Comparison of ENCODE assay signal across 8 cellular contexts in genomic region chr16:31455601-31456314, GRCh38. TPM values are rescaled to one million over a fixed set of nuclear protein-coding genes. Genes with fewer than 3 reads are reported as not detected.
DNase-seq lines count a peak whose midpoint lies in the region; ATAC-seq and TF ChIP-seq lines count a peak whose summit lies in the region.

No MANE protein-coding gene starts in this region.

- H3K4ac ChIP-seq in mesendoderm (ENCODE audit: low read depth, low read length) = no peak overlapping the region

- H3K79me1 ChIP-seq in mesendoderm (ENCODE audit: low read length) = peaks cover 24% of the 10 kb centered on the region

- H4K5ac ChIP-seq in mesendoderm (ENCODE audit: low read length) = no peak overlapping the region

- H3K4me2 ChIP-seq in mesendoderm (ENCODE audit: low read length) = no peak overlapping the region

- no peak overlapping the region for H4K8ac ChIP-seq in mesendoderm (ENCODE audit: low read depth, low read length)

- H2BK15ac ChIP-seq in mesendoderm (replicated peaks; ENCODE audit: low read depth) = no peak overlapping the region

- CTCF ChIA-PET in activated naive CD4-positive, alpha-beta T cell treated with anti-CD3 and anti-CD28 coated beads, Interleukin-2, amount 10 ng/mL, durations not matched to agents 7 days and 5 days (lab: Charles Lee) = interaction anchor here (0.5 to 7.8 kb wide), 11 partner anchors 13 to 639 kb away, joined by 3 to 62 read pairs (median 5); partner anchors contain the start of gene ZNF843

- H3K4me3 Mint-ChIP-seq in CD14-positive monocyte = peak overlapping the region; percentile 26 to 27
- peak overlapping the region; percentile 15 for H3K4me3 Mint-ChIP-seq in activated naive CD4-positive, alpha-beta T cell treated with anti-CD3 and anti-CD28 coated beads, Interleukin-2, amount 10 ng/mL, durations not matched to agents 7 days and 5 days

- no peak overlapping the region for H3K27ac ChIP-seq in mesendoderm (ENCODE audit: low read depth, low read length)

- H3K4me1 ChIP-seq in mesendoderm (ENCODE audit: control insufficient read depth, low read depth, low read length) = peaks cover 12% of the 10 kb centered on the region

- intact Hi-C loops in CD14-positive monocyte (cut with micrococcal nuclease) = loop anchor here (5.0 kb wide), 3 partner anchors 103 to 412 kb away; partner anchors contain the start of gene KAT8 (in 1 of the 2)

- no peak overlapping the region for H3K23ac ChIP-seq in mesendoderm (ENCODE audit: low read length)

- peaks cover 66% of the 10 kb centered on the region for H3K4me1 Mint-ChIP-seq in CD14-positive monocyte
- peaks cover 58% of the 10 kb centered on the region for H3K4me1 Mint-ChIP-seq in activated naive CD4-positive, alpha-beta T cell treated with anti-CD3 and anti-CD28 coated beads, Interleukin-2, amount 10 ng/mL, durations not matched to agents 7 days and 5 days

- peaks cover 0 to 3% (median 0%) of the 10 kb centered on the region in 7 donors for H3K9me3 Mint-ChIP-seq in CD14-positive monocyte
- H3K9me3 Mint-ChIP-seq in activated naive CD4-positive, alpha-beta T cell treated with anti-CD3 and anti-CD28 coated beads, Interleukin-2, amount 10 ng/mL, durations not matched to agents 7 days and 5 days = no peaks in the 10 kb centered on the region

- H3K36me3 ChIP-seq in mesendoderm (ENCODE audit: control insufficient read depth, insufficient read depth, low read length) = no peaks in the 10 kb centered on the region

- H2AK5ac ChIP-seq in mesendoderm (ENCODE audit: low read length) = no peak overlapping the region

- no peak overlapping the region for H2BK120ac ChIP-seq in mesendoderm (ENCODE audit: low read depth, low read length)

- WGBS in mesendoderm (ENCODE audit: extremely low coverage, insufficient coverage, low lambda C conversion rate) = no CpG with 5 or more reads among the region's 17 CpGs

- H3K4me3 ChIP-seq in HFF-Myc (replicated peaks; ENCODE audit: low read depth, low read length) = no peak overlapping the region; the same call in 1 of the 2 replicates
- H3K4me3 ChIP-seq in mesendoderm (ENCODE audit: low read length) = no peak overlapping the region

- peaks cover 25% of the 10 kb centered on the region for H3K79me2 ChIP-seq in mesendoderm (ENCODE audit: control insufficient read depth, insufficient read depth, low read length)

- H3K27ac Mint-ChIP-seq in CD14-positive monocyte = peak overlapping the region; percentile 12 to 76 (median 60)
- peak overlapping the region; percentile 30 for H3K27ac Mint-ChIP-seq in activated naive CD4-positive, alpha-beta T cell treated with anti-CD3 and anti-CD28 coated beads, Interleukin-2, amount 10 ng/mL, durations not matched to agents 7 days and 5 days

- peaks cover 0 to 5% (median 5%) of the 10 kb centered on the region in 3 donors for H3K27me3 Mint-ChIP-seq in CD14-positive monocyte (ENCODE audit: low read depth in 3 of 3)
- peaks cover 3% of the 10 kb centered on the region for H3K27me3 Mint-ChIP-seq in activated naive CD4-positive, alpha-beta T cell treated with anti-CD3 and anti-CD28 coated beads, Interleukin-2, amount 10 ng/mL, durations not matched to agents 7 days and 5 days

- TF ChIP-seq CTCF in CD14-positive monocyte (IDR thresholded peaks at IDR 0.05) = peak; percentile 24
- TF ChIP-seq CTCF in HFF-Myc (IDR thresholded peaks at IDR 0.05; ENCODE audit: low read depth, low read length, missing control alignments) = peak; percentile 46

- ATAC-seq in GM19455 (IDR thresholded peaks at IDR 0.05; ENCODE audit: unreplicated experiment) = no peak
- ATAC-seq in GM21360 (IDR thresholded peaks at IDR 0.05; ENCODE audit: unreplicated experiment) = no peak

- no peak overlapping the region for H2BK5ac ChIP-seq in mesendoderm (ENCODE audit: low read length)

- H3K18ac ChIP-seq in mesendoderm (ENCODE audit: low read length) = no peak overlapping the region

- H3K56ac ChIP-seq in mesendoderm (ENCODE audit: low read length) = peak overlapping the region; percentile 18

- no peak for DNase-seq in CD14-positive monocyte (ENCODE audit: low spot score)
- no peak for DNase-seq in HFF-Myc (ENCODE audit: extremely low read depth, low read depth)
- peak; percentile 53 for DNase-seq in activated naive CD4-positive, alpha-beta T cell treated with anti-CD3 and anti-CD28 coated beads, Interleukin-2, amount 10 ng/mL, durations not matched to agents 7 days and 5 days
- DNase-seq in mesendoderm = peak; percentile 60
- DNase-seq in activated CD8-positive, alpha-beta memory T cell treated with anti-CD3 and anti-CD28 coated beads, Interleukin-2, amount 50 U/mL, for 4 hours = no peak
- no peak for DNase-seq in cerebellar nuclear complex (lab: John Stamatoyannopoulos, UW)

- H3K9ac ChIP-seq in mesendoderm (ENCODE audit: low read length) = peak overlapping the region; percentile 18

- no peaks in the 10 kb centered on the region for H3K27me3 ChIP-seq in mesendoderm (ENCODE audit: insufficient read depth, low read length, poor library complexity)

- H3K36me3 Mint-ChIP-seq in CD14-positive monocyte = peaks cover 5 to 10% of the 10 kb centered on the region in 2 donors
- H3K36me3 Mint-ChIP-seq in activated naive CD4-positive, alpha-beta T cell treated with anti-CD3 and anti-CD28 coated beads, Interleukin-2, amount 10 ng/mL, durations not matched to agents 7 days and 5 days = peaks cover 28% of the 10 kb centered on the region

RNA-seq across cellular contexts. Expression of gene ARMC5, which starts 3.5 kb away (rescaled TPM):
- polyA plus RNA-seq in CD14-positive monocyte = 1 to 10 TPM; 2.9 to 4.2 TPM
- 6.4 TPM for polyA plus RNA-seq in mesendoderm (2013, experiment 1 of 2)
- 6.8 TPM for polyA plus RNA-seq in mesendoderm (2013, experiment 2 of 2)

RNA-seq across cellular contexts. Expression of gene ZNF843, which starts 13.2 kb away (rescaled TPM):
- polyA plus RNA-seq in CD14-positive monocyte = not detected
- polyA plus RNA-seq in mesendoderm (2013, experiment 1 of 2) = 0.06 TPM
- 0.06 TPM for polyA plus RNA-seq in mesendoderm (2013, experiment 2 of 2)

RNA-seq across cellular contexts. Expression of gene TGFB1I1, which starts 16.2 kb away (rescaled TPM):
- under 1 TPM in 1 of 2 donors, not detected in 1; 0.16 TPM for polyA plus RNA-seq in CD14-positive monocyte
- polyA plus RNA-seq in mesendoderm (2013, experiment 1 of 2) = 4.1 TPM
- polyA plus RNA-seq in mesendoderm (2013, experiment 2 of 2) = 4.7 TPM

RNA-seq across cellular contexts. Expression of gene SLC5A2, which starts 27.2 kb away (rescaled TPM):
- polyA plus RNA-seq in CD14-positive monocyte = not detected
- polyA plus RNA-seq in mesendoderm (2013, experiment 1 of 2) = 0.01 TPM
- not detected for polyA plus RNA-seq in mesendoderm (2013, experiment 2 of 2)

RNA-seq across cellular contexts. Expression of gene COX6A2, which starts 27.6 kb away (rescaled TPM):
- polyA plus RNA-seq in CD14-positive monocyte = not detected
- polyA plus RNA-seq in mesendoderm (2013, experiment 1 of 2) = 0.41 TPM
- 0.34 TPM for polyA plus RNA-seq in mesendoderm (2013, experiment 2 of 2)

Comparison
In these comparisons a context has a peak if more than half of its experiments do, and no peak if none do; other contexts are left out.
1. DNase-seq: peak in activated naive CD4-positive, alpha-beta T cell treated with anti-CD3 and anti-CD28 coated beads, Interleukin-2, amount 10 ng/mL, durations not matched to agents 7 days and 5 days (single experiment) and mesendoderm (single experiment); none in CD14-positive monocyte (single experiment), HFF-Myc (single experiment), activated CD8-positive, alpha-beta memory T cell treated with anti-CD3 and anti-CD28 coated beads, Interleukin-2, amount 50 U/mL, for 4 hours (single experiment) and cerebellar nuclear complex (0 of 2).